Comparison of ENCODE assay signal across 1 cellular context in the genomic region with DNA sequence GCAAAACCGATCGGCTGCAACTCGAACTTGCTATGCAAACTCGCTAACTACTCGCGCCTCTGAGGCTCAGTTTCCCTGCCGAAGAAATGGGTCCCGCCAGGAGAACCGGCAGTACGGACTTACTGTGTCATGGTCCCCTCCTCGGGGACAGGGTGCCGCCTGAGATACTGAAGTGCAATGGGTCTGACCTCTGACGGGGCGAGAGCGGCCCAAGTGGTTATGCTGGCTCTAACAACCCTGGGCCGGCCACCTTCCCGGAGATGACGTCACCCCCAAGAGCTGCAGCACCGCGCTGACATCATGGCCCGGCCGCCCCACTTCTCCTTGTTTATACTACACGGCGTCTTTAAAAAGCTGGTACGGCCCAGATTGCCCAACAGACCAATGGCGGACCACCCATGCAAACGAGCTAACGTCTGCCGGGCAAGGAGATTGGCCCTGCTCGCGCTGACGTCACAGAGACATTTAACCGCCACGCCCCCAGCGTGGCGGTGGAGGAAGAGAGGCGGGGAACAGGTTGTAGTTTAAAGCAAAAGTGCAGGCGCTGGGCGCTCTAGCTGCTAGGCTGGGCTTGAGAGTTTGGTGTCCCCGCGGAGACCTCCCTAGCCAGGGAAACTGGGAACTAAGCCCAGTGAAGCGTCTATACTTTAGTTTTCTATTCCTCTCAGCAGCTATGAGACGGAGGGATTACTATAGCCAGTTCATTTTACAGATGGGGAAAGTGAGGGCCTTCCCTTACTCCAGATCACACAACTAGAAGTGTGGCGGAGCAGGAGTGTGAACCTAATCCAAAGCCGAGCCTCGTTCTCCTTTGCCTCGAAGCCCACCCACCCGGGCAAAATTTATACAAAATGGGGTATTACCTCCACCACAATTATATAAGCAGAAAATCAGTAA.
TF ChIP-seq lines count a peak whose summit lies in the region.

No MANE protein-coding gene starts in this region.

TF ChIP-seq in HepG2, 621 proteins besides CTCF, POLR2A, EP300 and RAD21 (continued from another document and continues in another):
- TF ChIP-seq, protein P1, sequence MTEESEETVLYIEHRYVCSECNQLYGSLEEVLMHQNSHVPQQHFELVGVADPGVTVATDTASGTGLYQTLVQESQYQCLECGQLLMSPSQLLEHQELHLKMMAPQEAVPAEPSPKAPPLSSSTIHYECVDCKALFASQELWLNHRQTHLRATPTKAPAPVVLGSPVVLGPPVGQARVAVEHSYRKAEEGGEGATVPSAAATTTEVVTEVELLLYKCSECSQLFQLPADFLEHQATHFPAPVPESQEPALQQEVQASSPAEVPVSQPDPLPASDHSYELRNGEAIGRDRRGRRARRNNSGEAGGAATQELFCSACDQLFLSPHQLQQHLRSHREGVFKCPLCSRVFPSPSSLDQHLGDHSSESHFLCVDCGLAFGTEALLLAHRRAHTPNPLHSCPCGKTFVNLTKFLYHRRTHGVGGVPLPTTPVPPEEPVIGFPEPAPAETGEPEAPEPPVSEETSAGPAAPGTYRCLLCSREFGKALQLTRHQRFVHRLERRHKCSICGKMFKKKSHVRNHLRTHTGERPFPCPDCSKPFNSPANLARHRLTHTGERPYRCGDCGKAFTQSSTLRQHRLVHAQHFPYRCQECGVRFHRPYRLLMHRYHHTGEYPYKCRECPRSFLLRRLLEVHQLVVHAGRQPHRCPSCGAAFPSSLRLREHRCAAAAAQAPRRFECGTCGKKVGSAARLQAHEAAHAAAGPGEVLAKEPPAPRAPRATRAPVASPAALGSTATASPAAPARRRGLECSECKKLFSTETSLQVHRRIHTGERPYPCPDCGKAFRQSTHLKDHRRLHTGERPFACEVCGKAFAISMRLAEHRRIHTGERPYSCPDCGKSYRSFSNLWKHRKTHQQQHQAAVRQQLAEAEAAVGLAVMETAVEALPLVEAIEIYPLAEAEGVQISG (CRISPR knock-in tag; IDR thresholded peaks at IDR 0.05) = 0 out of 2 replicates have a peak, but pooled peaks have one; percentile 57
- TF ChIP-seq SAFB2 (CRISPR knock-in tag; IDR thresholded peaks at IDR 0.05; ENCODE audit: borderline replicate concordance, low read depth) = no peak
- no peak for TF ChIP-seq ZNF451 (CRISPR knock-in tag; IDR thresholded peaks at IDR 0.05)
- TF ChIP-seq, protein P2, sequence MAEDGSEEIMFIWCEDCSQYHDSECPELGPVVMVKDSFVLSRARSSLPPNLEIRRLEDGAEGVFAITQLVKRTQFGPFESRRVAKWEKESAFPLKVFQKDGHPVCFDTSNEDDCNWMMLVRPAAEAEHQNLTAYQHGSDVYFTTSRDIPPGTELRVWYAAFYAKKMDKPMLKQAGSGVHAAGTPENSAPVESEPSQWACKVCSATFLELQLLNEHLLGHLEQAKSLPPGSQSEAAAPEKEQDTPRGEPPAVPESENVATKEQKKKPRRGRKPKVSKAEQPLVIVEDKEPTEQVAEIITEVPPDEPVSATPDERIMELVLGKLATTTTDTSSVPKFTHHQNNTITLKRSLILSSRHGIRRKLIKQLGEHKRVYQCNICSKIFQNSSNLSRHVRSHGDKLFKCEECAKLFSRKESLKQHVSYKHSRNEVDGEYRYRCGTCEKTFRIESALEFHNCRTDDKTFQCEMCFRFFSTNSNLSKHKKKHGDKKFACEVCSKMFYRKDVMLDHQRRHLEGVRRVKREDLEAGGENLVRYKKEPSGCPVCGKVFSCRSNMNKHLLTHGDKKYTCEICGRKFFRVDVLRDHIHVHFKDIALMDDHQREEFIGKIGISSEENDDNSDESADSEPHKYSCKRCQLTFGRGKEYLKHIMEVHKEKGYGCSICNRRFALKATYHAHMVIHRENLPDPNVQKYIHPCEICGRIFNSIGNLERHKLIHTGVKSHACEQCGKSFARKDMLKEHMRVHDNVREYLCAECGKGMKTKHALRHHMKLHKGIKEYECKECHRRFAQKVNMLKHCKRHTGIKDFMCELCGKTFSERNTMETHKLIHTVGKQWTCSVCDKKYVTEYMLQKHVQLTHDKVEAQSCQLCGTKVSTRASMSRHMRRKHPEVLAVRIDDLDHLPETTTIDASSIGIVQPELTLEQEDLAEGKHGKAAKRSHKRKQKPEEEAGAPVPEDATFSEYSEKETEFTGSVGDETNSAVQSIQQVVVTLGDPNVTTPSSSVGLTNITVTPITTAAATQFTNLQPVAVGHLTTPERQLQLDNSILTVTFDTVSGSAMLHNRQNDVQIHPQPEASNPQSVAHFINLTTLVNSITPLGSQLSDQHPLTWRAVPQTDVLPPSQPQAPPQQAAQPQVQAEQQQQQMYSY (CRISPR knock-in tag; IDR thresholded peaks at IDR 0.05) = no peak
- TF ChIP-seq, protein P3, sequence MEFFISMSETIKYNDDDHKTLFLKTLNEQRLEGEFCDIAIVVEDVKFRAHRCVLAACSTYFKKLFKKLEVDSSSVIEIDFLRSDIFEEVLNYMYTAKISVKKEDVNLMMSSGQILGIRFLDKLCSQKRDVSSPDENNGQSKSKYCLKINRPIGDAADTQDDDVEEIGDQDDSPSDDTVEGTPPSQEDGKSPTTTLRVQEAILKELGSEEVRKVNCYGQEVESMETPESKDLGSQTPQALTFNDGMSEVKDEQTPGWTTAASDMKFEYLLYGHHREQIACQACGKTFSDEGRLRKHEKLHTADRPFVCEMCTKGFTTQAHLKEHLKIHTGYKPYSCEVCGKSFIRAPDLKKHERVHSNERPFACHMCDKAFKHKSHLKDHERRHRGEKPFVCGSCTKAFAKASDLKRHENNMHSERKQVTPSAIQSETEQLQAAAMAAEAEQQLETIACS (CRISPR knock-in tag; IDR thresholded peaks at IDR 0.05) = no peak
- TF ChIP-seq, protein P4, sequence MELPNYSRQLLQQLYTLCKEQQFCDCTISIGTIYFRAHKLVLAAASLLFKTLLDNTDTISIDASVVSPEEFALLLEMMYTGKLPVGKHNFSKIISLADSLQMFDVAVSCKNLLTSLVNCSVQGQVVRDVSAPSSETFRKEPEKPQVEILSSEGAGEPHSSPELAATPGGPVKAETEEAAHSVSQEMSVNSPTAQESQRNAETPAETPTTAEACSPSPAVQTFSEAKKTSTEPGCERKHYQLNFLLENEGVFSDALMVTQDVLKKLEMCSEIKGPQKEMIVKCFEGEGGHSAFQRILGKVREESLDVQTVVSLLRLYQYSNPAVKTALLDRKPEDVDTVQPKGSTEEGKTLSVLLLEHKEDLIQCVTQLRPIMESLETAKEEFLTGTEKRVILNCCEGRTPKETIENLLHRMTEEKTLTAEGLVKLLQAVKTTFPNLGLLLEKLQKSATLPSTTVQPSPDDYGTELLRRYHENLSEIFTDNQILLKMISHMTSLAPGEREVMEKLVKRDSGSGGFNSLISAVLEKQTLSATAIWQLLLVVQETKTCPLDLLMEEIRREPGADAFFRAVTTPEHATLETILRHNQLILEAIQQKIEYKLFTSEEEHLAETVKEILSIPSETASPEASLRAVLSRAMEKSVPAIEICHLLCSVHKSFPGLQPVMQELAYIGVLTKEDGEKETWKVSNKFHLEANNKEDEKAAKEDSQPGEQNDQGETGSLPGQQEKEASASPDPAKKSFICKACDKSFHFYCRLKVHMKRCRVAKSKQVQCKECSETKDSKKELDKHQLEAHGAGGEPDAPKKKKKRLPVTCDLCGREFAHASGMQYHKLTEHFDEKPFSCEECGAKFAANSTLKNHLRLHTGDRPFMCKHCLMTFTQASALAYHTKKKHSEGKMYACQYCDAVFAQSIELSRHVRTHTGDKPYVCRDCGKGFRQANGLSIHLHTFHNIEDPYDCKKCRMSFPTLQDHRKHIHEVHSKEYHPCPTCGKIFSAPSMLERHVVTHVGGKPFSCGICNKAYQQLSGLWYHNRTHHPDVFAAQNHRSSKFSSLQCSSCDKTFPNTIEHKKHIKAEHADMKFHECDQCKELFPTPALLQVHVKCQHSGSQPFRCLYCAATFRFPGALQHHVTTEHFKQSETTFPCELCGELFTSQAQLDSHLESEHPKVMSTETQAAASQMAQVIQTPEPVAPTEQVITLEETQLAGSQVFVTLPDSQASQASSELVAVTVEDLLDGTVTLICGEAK (IDR thresholded peaks at IDR 0.05) = no peak
- TF ChIP-seq, protein P4 (CRISPR knock-in tag; IDR thresholded peaks at IDR 0.05) = no peak
- no peak for TF ChIP-seq AGO1 (IDR thresholded peaks at IDR 0.05; ENCODE audit: low read depth, low read length, poor library complexity, severe bottlenecking)
- no peak for TF ChIP-seq ZFP36L2 (CRISPR knock-in tag; IDR thresholded peaks at IDR 0.05)
- TF ChIP-seq ZFP90 (CRISPR knock-in tag; IDR thresholded peaks at IDR 0.05; ENCODE audit: borderline replicate concordance) = 0 out of 2 replicates have a peak, but pooled peaks have one; percentile 20
- no peak for TF ChIP-seq RFX3 (CRISPR knock-in tag; IDR thresholded peaks at IDR 0.05)
- TF ChIP-seq, protein P5, sequence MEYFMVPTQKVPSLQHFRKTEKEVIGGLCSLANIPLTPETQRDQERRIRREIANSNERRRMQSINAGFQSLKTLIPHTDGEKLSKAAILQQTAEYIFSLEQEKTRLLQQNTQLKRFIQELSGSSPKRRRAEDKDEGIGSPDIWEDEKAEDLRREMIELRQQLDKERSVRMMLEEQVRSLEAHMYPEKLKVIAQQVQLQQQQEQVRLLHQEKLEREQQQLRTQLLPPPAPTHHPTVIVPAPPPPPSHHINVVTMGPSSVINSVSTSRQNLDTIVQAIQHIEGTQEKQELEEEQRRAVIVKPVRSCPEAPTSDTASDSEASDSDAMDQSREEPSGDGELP (IDR thresholded peaks at IDR 0.05; ENCODE audit: borderline replicate concordance, low read depth) = no peak; the same call in 1 of the 2 replicates
- no peak for TF ChIP-seq TEAD3 (CRISPR knock-in tag; optimal IDR thresholded peaks at IDR 0.05; ENCODE audit: borderline replicate concordance)
- TF ChIP-seq ZNF564 (CRISPR knock-in tag; IDR thresholded peaks at IDR 0.05) = no peak
- TF ChIP-seq MYNN (CRISPR knock-in tag; IDR thresholded peaks at IDR 0.05; ENCODE audit: low read depth) = no peak
- TF ChIP-seq NR1H2 (CRISPR knock-in tag; IDR thresholded peaks at IDR 0.05; ENCODE audit: borderline replicate concordance, low read depth) = no peak
- no peak for TF ChIP-seq ZNF331 (CRISPR knock-in tag; IDR thresholded peaks at IDR 0.05)
- 0 out of 2 replicates have a peak, but pooled peaks have one; percentile 8 for TF ChIP-seq AHR (CRISPR knock-in tag; IDR thresholded peaks at IDR 0.05)
- TF ChIP-seq, protein P6, sequence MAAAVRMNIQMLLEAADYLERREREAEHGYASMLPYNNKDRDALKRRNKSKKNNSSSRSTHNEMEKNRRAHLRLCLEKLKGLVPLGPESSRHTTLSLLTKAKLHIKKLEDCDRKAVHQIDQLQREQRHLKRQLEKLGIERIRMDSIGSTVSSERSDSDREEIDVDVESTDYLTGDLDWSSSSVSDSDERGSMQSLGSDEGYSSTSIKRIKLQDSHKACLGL (CRISPR knock-in tag; IDR thresholded peaks at IDR 0.05) = 0 out of 2 replicates have a peak, but pooled peaks have one; percentile 33
- no peak for TF ChIP-seq ZNF768 (CRISPR knock-in tag; IDR thresholded peaks at IDR 0.05)
- peak; percentile 6; the same call in 1 of the 2 replicates for TF ChIP-seq HCFC1 (IDR thresholded peaks at IDR 0.05; ENCODE audit: low read depth, low read length)
- TF ChIP-seq ZNF235 (CRISPR knock-in tag; IDR thresholded peaks at IDR 0.05; ENCODE audit: borderline replicate concordance) = peak; percentile 47; the same call in 1 of the 2 replicates
- TF ChIP-seq, protein P7, sequence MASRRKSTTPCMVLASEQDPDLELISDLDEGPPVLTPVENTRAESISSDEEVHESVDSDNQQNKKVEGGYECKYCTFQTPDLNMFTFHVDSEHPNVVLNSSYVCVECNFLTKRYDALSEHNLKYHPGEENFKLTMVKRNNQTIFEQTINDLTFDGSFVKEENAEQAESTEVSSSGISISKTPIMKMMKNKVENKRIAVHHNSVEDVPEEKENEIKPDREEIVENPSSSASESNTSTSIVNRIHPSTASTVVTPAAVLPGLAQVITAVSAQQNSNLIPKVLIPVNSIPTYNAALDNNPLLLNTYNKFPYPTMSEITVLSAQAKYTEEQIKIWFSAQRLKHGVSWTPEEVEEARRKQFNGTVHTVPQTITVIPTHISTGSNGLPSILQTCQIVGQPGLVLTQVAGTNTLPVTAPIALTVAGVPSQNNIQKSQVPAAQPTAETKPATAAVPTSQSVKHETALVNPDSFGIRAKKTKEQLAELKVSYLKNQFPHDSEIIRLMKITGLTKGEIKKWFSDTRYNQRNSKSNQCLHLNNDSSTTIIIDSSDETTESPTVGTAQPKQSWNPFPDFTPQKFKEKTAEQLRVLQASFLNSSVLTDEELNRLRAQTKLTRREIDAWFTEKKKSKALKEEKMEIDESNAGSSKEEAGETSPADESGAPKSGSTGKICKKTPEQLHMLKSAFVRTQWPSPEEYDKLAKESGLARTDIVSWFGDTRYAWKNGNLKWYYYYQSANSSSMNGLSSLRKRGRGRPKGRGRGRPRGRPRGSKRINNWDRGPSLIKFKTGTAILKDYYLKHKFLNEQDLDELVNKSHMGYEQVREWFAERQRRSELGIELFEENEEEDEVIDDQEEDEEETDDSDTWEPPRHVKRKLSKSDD (CRISPR knock-in tag; IDR thresholded peaks at IDR 0.05; ENCODE audit: low read depth) = peak; percentile 91
- TF ChIP-seq ZNF17 (CRISPR knock-in tag; IDR thresholded peaks at IDR 0.05) = no peak
- no peak for TF ChIP-seq MAFF (IDR thresholded peaks at IDR 0.05; ENCODE audit: low read depth, low read length)
- no peak for TF ChIP-seq ZNF225 (CRISPR knock-in tag; IDR thresholded peaks at IDR 0.05)
- TF ChIP-seq ZNF747 (CRISPR knock-in tag; IDR thresholded peaks at IDR 0.05; ENCODE audit: borderline replicate concordance) = no peak
- TF ChIP-seq SNRNP70 (IDR thresholded peaks at IDR 0.05; ENCODE audit: low read depth, low read length) = no peak
- TF ChIP-seq, protein P8, sequence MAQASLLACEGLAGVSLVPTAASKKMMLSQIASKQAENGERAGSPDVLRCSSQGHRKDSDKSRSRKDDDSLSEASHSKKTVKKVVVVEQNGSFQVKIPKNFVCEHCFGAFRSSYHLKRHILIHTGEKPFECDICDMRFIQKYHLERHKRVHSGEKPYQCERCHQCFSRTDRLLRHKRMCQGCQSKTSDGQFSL (CRISPR knock-in tag; IDR thresholded peaks at IDR 0.05) = no peak
- TF ChIP-seq ISL2 (CRISPR knock-in tag; IDR thresholded peaks at IDR 0.05) = no peak
- TF ChIP-seq ZNF777 (CRISPR knock-in tag; IDR thresholded peaks at IDR 0.05) = no peak
